ENCODE assay signal across 1 cellular context in the genomic region with DNA sequence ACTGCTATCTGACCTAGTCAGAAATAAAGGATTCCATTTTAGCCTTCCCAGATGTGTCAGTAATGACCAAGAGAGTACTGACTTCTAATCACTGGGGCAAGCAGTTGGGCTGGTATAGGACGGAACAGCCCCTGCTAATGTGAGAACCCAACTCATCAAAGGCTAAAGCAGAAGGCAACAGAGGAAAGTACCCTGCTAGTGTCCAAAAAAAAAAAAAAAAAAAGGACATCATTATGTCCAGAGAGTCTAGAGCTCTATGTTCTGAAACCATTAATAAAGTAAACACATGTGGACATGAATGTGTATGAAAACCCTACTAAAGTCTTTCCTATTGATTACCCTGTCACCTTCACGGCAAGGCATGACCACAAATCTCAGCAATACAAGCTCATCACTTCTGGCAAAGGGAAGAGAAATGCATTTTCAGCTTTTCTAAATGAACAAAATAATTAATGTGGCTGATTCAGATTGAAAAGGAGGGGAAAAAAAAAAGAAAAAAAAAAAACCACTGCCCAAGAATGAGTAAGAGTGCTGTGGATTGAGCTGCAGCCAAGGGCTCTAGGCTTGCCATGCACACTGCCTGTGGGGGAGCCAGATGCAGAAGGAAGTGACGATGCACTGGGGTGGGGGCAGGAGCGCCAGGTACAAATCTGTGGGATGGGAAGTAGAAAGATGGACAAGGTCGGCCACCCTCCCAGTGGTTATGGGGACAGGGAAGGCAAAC.
TF ChIP-seq lines count a peak whose summit lies in the region.

No MANE protein-coding gene starts in this region.

TF ChIP-seq in GM12878, 131 proteins besides CTCF, POLR2A, EP300 and RAD21 (continued from another document):
- TF ChIP-seq CUX1 (IDR thresholded peaks at IDR 0.05; ENCODE audit: insufficient replicate concordance, low read depth, low read length) (peak; percentile 50), NFYA (IDR thresholded peaks at IDR 0.05; ENCODE audit: borderline replicate concordance, low read depth, low read length) (no peak), RAD51 (IDR thresholded peaks at IDR 0.05) (no peak), NFIC (IDR thresholded peaks at IDR 0.05; ENCODE audit: low read depth, low read length) (0 out of 2 replicates have a peak, but pooled peaks have one; percentile 15), MTA2 (IDR thresholded peaks at IDR 0.05; ENCODE audit: low read depth) (peak; percentile 49), NBN (IDR thresholded peaks at IDR 0.05) (0 out of 2 replicates have a peak, but pooled peaks have one; percentile 53), RFX5 (IDR thresholded peaks at IDR 0.05; ENCODE audit: low read depth, low read length) (no peak), EZH2 (IDR thresholded peaks at IDR 0.05; ENCODE audit: borderline replicate concordance, control insufficient read depth, low read depth, low read length) (no peak), ZSCAN29 (IDR thresholded peaks at IDR 0.05) (no peak), JUNB (IDR thresholded peaks at IDR 0.05) (peak; percentile 16; the same call in 1 of the 2 replicates), CREB1 (IDR thresholded peaks at IDR 0.05; ENCODE audit: low read depth) (peak; percentile 74), EED (IDR thresholded peaks at IDR 0.05; ENCODE audit: low read depth) (peak; percentile 16; the same call in 1 of the 2 replicates), BCLAF1 (IDR thresholded peaks at IDR 0.05) (no peak), RUNX3 (IDR thresholded peaks at IDR 0.05; ENCODE audit: low read length) (0 out of 2 replicates have a peak, but pooled peaks have one; percentile 50), GABPA (IDR thresholded peaks at IDR 0.05; ENCODE audit: low read depth) (0 out of 2 replicates have a peak, but pooled peaks have one; percentile 41), CREM (IDR thresholded peaks at IDR 0.05; ENCODE audit: low read depth) (peak; percentile 85), ZNF207 (IDR thresholded peaks at IDR 0.05; ENCODE audit: borderline replicate concordance) (no peak), YY1 (IDR thresholded peaks at IDR 0.05; ENCODE audit: low read depth, low read length) (0 out of 2 replicates have a peak, but pooled peaks have one; percentile 17)
- TF ChIP-seq, protein P1, sequence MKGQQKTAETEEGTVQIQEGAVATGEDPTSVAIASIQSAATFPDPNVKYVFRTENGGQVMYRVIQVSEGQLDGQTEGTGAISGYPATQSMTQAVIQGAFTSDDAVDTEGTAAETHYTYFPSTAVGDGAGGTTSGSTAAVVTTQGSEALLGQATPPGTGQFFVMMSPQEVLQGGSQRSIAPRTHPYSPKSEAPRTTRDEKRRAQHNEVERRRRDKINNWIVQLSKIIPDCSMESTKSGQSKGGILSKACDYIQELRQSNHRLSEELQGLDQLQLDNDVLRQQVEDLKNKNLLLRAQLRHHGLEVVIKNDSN (IDR thresholded peaks at IDR 0.05; ENCODE audit: borderline replicate concordance, extremely low read length, insufficient read depth, low read depth, low read length): no peak
